Comparison of ENCODE assay signal across 8 cellular contexts in the genomic region with DNA sequence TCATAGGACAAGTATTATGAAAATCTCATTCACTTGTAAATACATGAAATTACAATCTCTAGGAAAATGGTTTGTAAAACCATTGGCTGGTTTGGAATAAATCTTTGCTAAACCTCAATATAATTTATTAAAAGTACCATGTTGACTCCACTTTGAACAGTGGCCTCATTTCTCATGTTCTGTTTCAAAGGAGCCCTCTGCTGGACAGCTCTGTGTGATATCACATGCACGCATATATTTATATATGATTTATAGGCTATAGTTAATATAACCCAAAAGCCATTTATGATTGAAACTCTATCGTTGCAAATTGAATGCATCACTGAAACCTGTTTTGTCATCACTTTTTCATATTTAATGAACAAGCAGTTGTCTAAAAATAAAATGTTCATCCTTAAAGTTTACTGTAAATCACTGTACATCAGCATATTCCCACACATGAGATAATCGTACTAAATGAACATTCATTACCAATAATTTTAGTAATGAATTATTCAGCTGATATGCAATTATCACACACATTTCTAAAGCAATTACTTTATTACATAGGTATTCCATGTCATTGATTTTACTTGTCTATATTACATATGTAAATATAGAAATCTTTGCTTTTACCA.
A peak's percentile ranks its signal among the peaks of the same experiment; 100 is the strongest.
DNase-seq lines count a peak whose midpoint lies in the region; ATAC-seq and TF ChIP-seq lines count a peak whose summit lies in the region.
"Had no signal": no experiment of that assay in that cellular context is flagged by ENCODE, and none has a peak within 500 bp of the region (broad histone marks: within the 10 kb centered on the region; RNA-seq: fewer than 3 reads in every experiment).

No MANE protein-coding gene starts in this region.

- no peak overlapping the region for H3T11ph ChIP-seq in H9 (ENCODE audit: low read length)

- no peak overlapping the region for H3K27ac ChIP-seq in H9 (ENCODE audit: insufficient read length, low read depth, low read length)

- H2BK5ac ChIP-seq in H9 (ENCODE audit: insufficient read length, low read length) = no peak overlapping the region

- H2AK5ac ChIP-seq in H9 (ENCODE audit: insufficient read length, low read length) = no peak overlapping the region

- DNase-seq in H9 (no peak), NCI-H2196 (lab: John Stamatoyannopoulos, UW; ENCODE audit: unreplicated experiment) (peak; percentile 33), chondrocyte (ENCODE audit: low spot score) (no peak), osteocyte (ENCODE audit: extremely low spot score, unreplicated experiment) (no peak)
- no peak for DNase-seq in T-helper 2 cell treated with Interferon-gamma antibody and Interleukin-4, amounts not matched to agents 5 μg/mL and 100 μg/mL, for 36 hours (ENCODE audit: low spot score)

- no peaks in the 10 kb centered on the region for H3K23me2 ChIP-seq in H9 (ENCODE audit: insufficient read length, low read depth, low read length, poor library complexity, severe bottlenecking)

- H3K4ac ChIP-seq in H9 (ENCODE audit: low read depth, low read length) = no peak overlapping the region

- no peak overlapping the region for H2BK20ac ChIP-seq in H9 (ENCODE audit: low read depth, low read length, poor library complexity, severe bottlenecking)

- no peak overlapping the region for H2BK12ac ChIP-seq in H9 (ENCODE audit: insufficient read length, low read depth, low read length)

- H4K91ac ChIP-seq in H9 (ENCODE audit: insufficient read length, low read depth, low read length) = no peak overlapping the region

- H3K18ac ChIP-seq in H9 (ENCODE audit: insufficient read length, low read depth, low read length) = no peak overlapping the region

- no peaks in the 10 kb centered on the region for H3K27me3 ChIP-seq in H9 (ENCODE audit: insufficient read depth, low read length)

- H3K27me3 Mint-ChIP-seq in H9 (ENCODE audit: low read depth) (no peaks in the 10 kb centered on the region), chondrocyte (ENCODE audit: low read depth) (peaks cover 3% of the 10 kb centered on the region), osteocyte (ENCODE audit: unreplicated experiment) (peaks cover 11% of the 10 kb centered on the region)
- H3K27me3 Mint-ChIP-seq in stimulated activated memory B cell treated with anti-CD40 and anti-IgM and Interleukin-4, amounts not matched to agents 10 μg/mL and 1 μg/mL and 100 μg/mL, for 72 hours = no peaks in the 10 kb centered on the region
- no peaks in the 10 kb centered on the region for H3K27me3 Mint-ChIP-seq in T-helper 2 cell treated with Interferon-gamma antibody and Interleukin-4, amounts not matched to agents 5 μg/mL and 100 μg/mL, for 36 hours (ENCODE audit: low read depth)

- H3K14ac ChIP-seq in H9 (ENCODE audit: insufficient read depth, low read length) = no peak overlapping the region

- H3K4me2 ChIP-seq in H9 (ENCODE audit: insufficient read depth, insufficient read length, low read length) = no peak overlapping the region

- no peak overlapping the region for H2BK15ac ChIP-seq in H9 (ENCODE audit: low read depth, low read length)

- no peak overlapping the region for H4K5ac ChIP-seq in H9 (ENCODE audit: insufficient read length, low read depth, low read length)

- no peaks in the 10 kb centered on the region for H3K79me2 ChIP-seq in H9 (ENCODE audit: insufficient read depth, low read length)

- ATAC-seq in HG03342 (IDR thresholded peaks at IDR 0.05; ENCODE audit: unreplicated experiment) = no peak
- no peak for ATAC-seq in stimulated activated memory B cell treated with anti-CD40 and anti-IgM and Interleukin-4, amounts not matched to agents 10 μg/mL and 1 μg/mL and 100 μg/mL, for 72 hours
- ATAC-seq: right cardiac atrium had no signal

- H3K27ac Mint-ChIP-seq in H9 (no peak overlapping the region), chondrocyte (ENCODE audit: unreplicated experiment) (no peak overlapping the region), osteocyte (ENCODE audit: unreplicated experiment) (no peak overlapping the region)
- no peak overlapping the region for H3K27ac Mint-ChIP-seq in stimulated activated memory B cell treated with anti-CD40 and anti-IgM and Interleukin-4, amounts not matched to agents 10 μg/mL and 1 μg/mL and 100 μg/mL, for 72 hours
- H3K27ac Mint-ChIP-seq in T-helper 2 cell treated with Interferon-gamma antibody and Interleukin-4, amounts not matched to agents 5 μg/mL and 100 μg/mL, for 36 hours = no peak overlapping the region

- no peak overlapping the region for H3K9ac ChIP-seq in H9 (ENCODE audit: extremely low read depth, insufficient read length, low read length)

- H3K36me3 Mint-ChIP-seq in H9 (ENCODE audit: insufficient read depth in 1 of 3, low read depth in 3 of 3) = no peaks in the 10 kb centered on the region
- no peaks in the 10 kb centered on the region for H3K36me3 Mint-ChIP-seq in chondrocyte (ENCODE audit: low read depth)
- H3K36me3 Mint-ChIP-seq in osteocyte (ENCODE audit: unreplicated experiment) = no peaks in the 10 kb centered on the region
- H3K36me3 Mint-ChIP-seq in stimulated activated memory B cell treated with anti-CD40 and anti-IgM and Interleukin-4, amounts not matched to agents 10 μg/mL and 1 μg/mL and 100 μg/mL, for 72 hours = no peaks in the 10 kb centered on the region
- H3K36me3 Mint-ChIP-seq in T-helper 2 cell treated with Interferon-gamma antibody and Interleukin-4, amounts not matched to agents 5 μg/mL and 100 μg/mL, for 36 hours (ENCODE audit: low read depth) = no peaks in the 10 kb centered on the region

- no peak overlapping the region for H2AFZ ChIP-seq in H9 (ENCODE audit: low read length)

- WGBS in H9 (ENCODE audit: extremely low coverage, insufficient read length, low lambda C conversion rate) = no CpG with 5 or more reads among the region's 3 CpGs

- no peak overlapping the region for H3K23ac ChIP-seq in H9 (ENCODE audit: insufficient read length, low read depth, low read length)

- no peaks in the 10 kb centered on the region for H3K79me1 ChIP-seq in H9 (ENCODE audit: insufficient read depth, low read depth, low read length, poor library complexity, severe bottlenecking)

- no peak overlapping the region for H2BK120ac ChIP-seq in H9 (ENCODE audit: low read depth, low read length, poor library complexity, severe bottlenecking)

- no peak overlapping the region for H3K56ac ChIP-seq in H9 (ENCODE audit: insufficient read length, low read depth, low read length)

- no peak overlapping the region for H4K8ac ChIP-seq in H9 (replicated peaks; ENCODE audit: insufficient read length, low read depth, low read length)

- no peaks in the 10 kb centered on the region for H3K9me3 ChIP-seq in H9 (ENCODE audit: control insufficient read depth, low read depth, low read length)

- no peaks in the 10 kb centered on the region for H4K20me1 ChIP-seq in H9 (ENCODE audit: control insufficient read depth, insufficient read depth, insufficient read length)

- no peaks in the 10 kb centered on the region for H3K9me3 Mint-ChIP-seq in H9
- H3K9me3 Mint-ChIP-seq in chondrocyte (ENCODE audit: low read depth) = no peaks in the 10 kb centered on the region
- no peaks in the 10 kb centered on the region for H3K9me3 Mint-ChIP-seq in osteocyte (ENCODE audit: unreplicated experiment)
- no peaks in the 10 kb centered on the region for H3K9me3 Mint-ChIP-seq in stimulated activated memory B cell treated with anti-CD40 and anti-IgM and Interleukin-4, amounts not matched to agents 10 μg/mL and 1 μg/mL and 100 μg/mL, for 72 hours
- no peaks in the 10 kb centered on the region for H3K9me3 Mint-ChIP-seq in T-helper 2 cell treated with Interferon-gamma antibody and Interleukin-4, amounts not matched to agents 5 μg/mL and 100 μg/mL, for 36 hours

- TF ChIP-seq CTCF in H9 (conservative IDR thresholded peaks at IDR 0.05) = peak; percentile 42; the same call in 2 of the 3 replicates
- peak; percentile 91 for TF ChIP-seq CTCF in chondrocyte (IDR thresholded peaks at IDR 0.05)
- TF ChIP-seq CTCF in osteocyte (IDR thresholded peaks at IDR 0.05) = peak; percentile 75

- H3K4me1 Mint-ChIP-seq in H9 (no peaks in the 10 kb centered on the region; a peak in 1 of 4 replicates), chondrocyte (ENCODE audit: low read depth) (peaks cover 3% of the 10 kb centered on the region), osteocyte (ENCODE audit: unreplicated experiment) (no peaks in the 10 kb centered on the region)
- H3K4me1 Mint-ChIP-seq in stimulated activated memory B cell treated with anti-CD40 and anti-IgM and Interleukin-4, amounts not matched to agents 10 μg/mL and 1 μg/mL and 100 μg/mL, for 72 hours = no peaks in the 10 kb centered on the region
- H3K4me1 Mint-ChIP-seq in T-helper 2 cell treated with Interferon-gamma antibody and Interleukin-4, amounts not matched to agents 5 μg/mL and 100 μg/mL, for 36 hours (ENCODE audit: low read depth) = peaks cover 12% of the 10 kb centered on the region

- no peak overlapping the region for H3K4me3 Mint-ChIP-seq in H9
- H3K4me3 Mint-ChIP-seq in chondrocyte (ENCODE audit: unreplicated experiment) = no peak overlapping the region
- H3K4me3 Mint-ChIP-seq in osteocyte (ENCODE audit: unreplicated experiment) = no peak overlapping the region
- no peak overlapping the region for H3K4me3 Mint-ChIP-seq in stimulated activated memory B cell treated with anti-CD40 and anti-IgM and Interleukin-4, amounts not matched to agents 10 μg/mL and 1 μg/mL and 100 μg/mL, for 72 hours
- H3K4me3 Mint-ChIP-seq in T-helper 2 cell treated with Interferon-gamma antibody and Interleukin-4, amounts not matched to agents 5 μg/mL and 100 μg/mL, for 36 hours = no peak overlapping the region

- H3K4me1 ChIP-seq in H9 (ENCODE audit: insufficient read depth, low read length) = no peaks in the 10 kb centered on the region
